Comparison of ENCODE assay signal across 1 cellular context in genomic region chr2:226835796-226836547, GRCh38.
A peak's percentile ranks its signal among the peaks of the same experiment; 100 is the strongest.
TF ChIP-seq lines count a peak whose summit lies in the region.

TSS of gene RHBDD1 (plus strand) at chr2:226836054. CDS start at chr2:226864694, 28,640 bp downstream.

TF ChIP-seq in K562, 482 proteins besides CTCF, POLR2A, EP300 and RAD21 (continued from another document and continues in another):
- TF ChIP-seq MGA (IDR thresholded peaks at IDR 0.05) = peak; percentile 98
- TF ChIP-seq NCOA1 (IDR thresholded peaks at IDR 0.05; ENCODE audit: low read depth) = no peak
- TF ChIP-seq ZNF583 (CRISPR knock-in tag; IDR thresholded peaks at IDR 0.05) = no peak
- peak; percentile 69 for TF ChIP-seq CHCHD3 (CRISPR knock-in tag; IDR thresholded peaks at IDR 0.05)
- TF ChIP-seq ZNF165 (CRISPR knock-in tag; IDR thresholded peaks at IDR 0.05; ENCODE audit: borderline replicate concordance) = no peak
- peak; percentile 81 for TF ChIP-seq ZFX (CRISPR knock-in tag; IDR thresholded peaks at IDR 0.05)
- TF ChIP-seq ERF (CRISPR knock-in tag; IDR thresholded peaks at IDR 0.05) = no peak
- no peak for TF ChIP-seq ZFP36 (IDR thresholded peaks at IDR 0.05; ENCODE audit: low read depth, low read length, partially characterized antibody)
- no peak for TF ChIP-seq E2F8 (IDR thresholded peaks at IDR 0.05; ENCODE audit: low read depth, partially characterized antibody)
- no peak for TF ChIP-seq SRSF3 (IDR thresholded peaks at IDR 0.05; ENCODE audit: insufficient read depth, low read length)
- TF ChIP-seq MXI1 (IDR thresholded peaks at IDR 0.05; ENCODE audit: low read depth, low read length) = peak; percentile 33; the same call in 1 of the 2 replicates
- TF ChIP-seq ZSCAN32 (CRISPR knock-in tag; IDR thresholded peaks at IDR 0.05) = no peak
- no peak for TF ChIP-seq SNAPC5 (CRISPR knock-in tag; IDR thresholded peaks at IDR 0.05)
- TF ChIP-seq CHD1 (IDR thresholded peaks at IDR 0.05; ENCODE audit: low read length) = no peak
- TF ChIP-seq CGGBP1 (CRISPR knock-in tag; IDR thresholded peaks at IDR 0.05) = no peak
- TF ChIP-seq RHOXF2B (CRISPR knock-in tag; conservative IDR thresholded peaks at IDR 0.05) = no peak
- TF ChIP-seq NR4A1 (CRISPR knock-in tag; IDR thresholded peaks at IDR 0.05) = no peak
- TF ChIP-seq NR4A1 (tag; IDR thresholded peaks at IDR 0.05) = 0 out of 2 replicates have a peak, but pooled peaks have one; percentile 18
- peak; percentile 16; the same call in 1 of the 2 replicates for TF ChIP-seq ETS1 (conservative IDR thresholded peaks at IDR 0.05; ENCODE audit: control insufficient read depth, low read depth, low read length)
- TF ChIP-seq ZNF143 (CRISPR knock-in tag; IDR thresholded peaks at IDR 0.05) = no peak
- TF ChIP-seq ZNF830 (CRISPR knock-in tag; IDR thresholded peaks at IDR 0.05) = no peak
- TF ChIP-seq CBX3 (IDR thresholded peaks at IDR 0.05; ENCODE audit: borderline replicate concordance in 1 of 2, low read length in 2 of 2) = no peak
- peak; percentile 64; the same call in 1 of the 2 replicates for TF ChIP-seq ZNF592 (IDR thresholded peaks at IDR 0.05)
- peak; percentile 96 for TF ChIP-seq CXXC5 (CRISPR knock-in tag; IDR thresholded peaks at IDR 0.05)
- TF ChIP-seq ZFP91 (CRISPR knock-in tag; IDR thresholded peaks at IDR 0.05) = no peak
- TF ChIP-seq ATF4 (CRISPR knock-in tag; IDR thresholded peaks at IDR 0.05) = peak; percentile 80
- TF ChIP-seq ZNF436 (CRISPR knock-in tag; IDR thresholded peaks at IDR 0.05) = no peak
- TF ChIP-seq ZNF134 (CRISPR knock-in tag; conservative IDR thresholded peaks at IDR 0.05) = no peak
- no peak for TF ChIP-seq RCOR1 (IDR thresholded peaks at IDR 0.05; ENCODE audit: borderline replicate concordance in 1 of 2, low read depth in 2 of 2, low read length in 2 of 2)
